In the genomic region with DNA sequence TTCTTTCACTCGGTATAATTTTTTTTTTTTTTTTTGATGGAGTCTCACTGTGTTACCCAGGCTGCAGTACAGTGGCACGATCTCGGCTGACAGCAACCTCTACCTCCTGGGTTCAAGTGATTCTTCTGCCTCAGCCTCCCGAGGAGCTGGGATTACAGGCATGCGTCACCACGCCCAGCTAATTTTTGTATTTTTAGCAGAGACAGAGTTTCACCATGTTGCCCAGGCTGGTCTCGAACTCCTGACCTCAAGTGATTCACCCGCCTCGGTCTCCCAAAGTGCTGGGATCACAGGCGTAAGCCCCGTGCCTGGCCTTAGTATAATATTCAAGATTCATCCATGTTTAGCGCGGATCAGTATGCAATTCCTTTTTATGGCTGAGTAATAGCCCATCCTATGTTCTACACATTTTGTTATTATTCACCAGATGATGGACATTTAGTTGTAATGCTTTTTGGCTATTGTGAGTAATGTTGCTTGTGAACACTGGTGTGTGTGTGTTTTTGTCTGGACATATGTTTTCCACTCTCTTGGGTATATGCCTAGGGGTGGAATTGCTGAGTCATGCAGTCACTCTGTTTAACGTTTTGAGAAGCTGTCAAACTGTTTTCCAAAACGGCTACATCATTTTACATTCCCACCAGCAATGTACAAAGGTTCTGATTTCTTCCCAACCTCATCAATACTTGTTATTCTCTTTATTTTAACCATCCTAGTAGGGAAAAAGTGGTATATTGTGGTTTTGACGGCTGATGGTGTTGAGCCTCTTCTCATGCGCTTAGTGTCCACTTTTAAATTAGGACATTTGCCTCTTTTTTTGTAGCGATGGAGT, we compare ENCODE assay signal across 12 cellular contexts. TPM values are rescaled to one million over a fixed set of nuclear protein-coding genes. Genes with fewer than 3 reads are reported as not detected.
DNase-seq lines count a peak whose midpoint lies in the region; ATAC-seq and TF ChIP-seq lines count a peak whose summit lies in the region.
"Had no signal": no experiment of that assay in that cellular context is flagged by ENCODE, and none has a peak within 500 bp of the region (broad histone marks: within the 10 kb centered on the region; RNA-seq: fewer than 3 reads in every experiment).

No MANE protein-coding gene starts in this region.

- intact Hi-C loops in psoas muscle (cut with DNase I): no loop called here

- H3K4me1 ChIP-seq in psoas muscle: peaks cover 34% of the 10 kb centered on the region

- WGBS in psoas muscle, 3 donors: 55 to 65% (median 60%) methylated on average over 18 of the region's 18 CpGs

- H3K9me3 ChIP-seq in psoas muscle: peaks cover 9% of the 10 kb centered on the region
- H3K9me3 ChIP-seq: neutrophil had no signal

- TF ChIP-seq CTCF in choroid plexus epithelial cell (conservative IDR thresholded peaks at IDR 0.05; ENCODE audit: low read depth, low read length) (no peak), psoas muscle (IDR thresholded peaks at IDR 0.05) (no peak)

- H3K27ac ChIP-seq in psoas muscle: peak overlapping the region; percentile 92
- H3K27ac ChIP-seq: neutrophil had no signal

- no peaks in the 10 kb centered on the region for H3K36me3 ChIP-seq in psoas muscle (ENCODE audit: insufficient read depth in 1 of 2, low read depth in 1 of 2)
- H3K36me3 ChIP-seq: neutrophil had no signal

- DNase-seq in GM04503 (ENCODE audit: low read depth): peak; percentile 72
- peak; percentile 93 for DNase-seq in RPMI7951 (ENCODE audit: low read depth)
- DNase-seq in choroid plexus epithelial cell (ENCODE audit: low read depth): peak; percentile 81
- peak in 1 of 2 donors; percentile 68 for DNase-seq in psoas muscle
- DNase-seq in HT-29 (ENCODE audit: low spot score): no peak
- DNase-seq in activated gamma-delta T cell (lab: John Stamatoyannopoulos, UW): no peak
- DNase-seq: DMS79, H7, NCI-H1694 treated with DMSO at 0.1 percent for 48 hours had no signal

- H3K4me3 ChIP-seq in choroid plexus epithelial cell (ENCODE audit: low read depth, low read length): no peak overlapping the region
- no peak overlapping the region for H3K4me3 ChIP-seq in psoas muscle

- ATAC-seq in psoas muscle: peak; percentile 15 to 44 (median 30)
- no peak for ATAC-seq in HG02973 (IDR thresholded peaks at IDR 0.05; ENCODE audit: unreplicated experiment)
- no peak for ATAC-seq in GM21619 (IDR thresholded peaks at IDR 0.05; ENCODE audit: unreplicated experiment)

- no peaks in the 10 kb centered on the region for H3K27me3 ChIP-seq in psoas muscle (ENCODE audit: insufficient read depth in 3 of 3, low read length in 2 of 3)
- H3K27me3 ChIP-seq: neutrophil had no signal

RNA-seq across cellular contexts. Expression of a gene that starts 22.9 kb away (rescaled TPM):
- total RNA-seq in RPMI7951 (2014; rRNA removed; shearing (Covaris generic)): 12.9 and 14.3 TPM in 2 replicates
- total RNA-seq in psoas muscle: 100 to 1,000 TPM in 1 of 4 donors, 10 to 100 TPM in 2, 1 to 10 TPM in 1; 5.1 to 119 (median 44.0) TPM
- polyA plus RNA-seq in psoas muscle: 10 to 100 TPM; 60.2 to 77.0 (median 73.8) TPM
- 1.1 and 1.2 TPM in 2 replicates for total RNA-seq in HT-29 (2014; rRNA removed; shearing (Covaris generic))

RNA-seq across cellular contexts. Expression of a gene that starts 26.9 kb away (rescaled TPM):
- total RNA-seq in RPMI7951 (2014; rRNA removed; shearing (Covaris generic)): 32.8 and 33.0 TPM in 2 replicates
- total RNA-seq in psoas muscle: 10 to 100 TPM; 37.5 to 93.3 (median 55.6) TPM
- polyA plus RNA-seq in psoas muscle: 100 to 1,000 TPM in 1 of 3 donors, 10 to 100 TPM in 2; 46.8 to 142 (median 68.4) TPM
- 22.4 and 24.5 TPM in 2 replicates for total RNA-seq in HT-29 (2014; rRNA removed; shearing (Covaris generic))

Comparison
In these comparisons a context has a peak if more than half of its experiments do, and no peak if none do; other contexts are left out.
1. DNase-seq: peak in GM04503 (single experiment), RPMI7951 (single experiment) and choroid plexus epithelial cell (single experiment); none in HT-29 (single experiment) and activated gamma-delta T cell (single experiment).
2. ATAC-seq: peak in psoas muscle (4 of 4); none in HG02973 (single experiment) and GM21619 (single experiment).